ENCODE assay signal across 8 cellular contexts in the genomic region with DNA sequence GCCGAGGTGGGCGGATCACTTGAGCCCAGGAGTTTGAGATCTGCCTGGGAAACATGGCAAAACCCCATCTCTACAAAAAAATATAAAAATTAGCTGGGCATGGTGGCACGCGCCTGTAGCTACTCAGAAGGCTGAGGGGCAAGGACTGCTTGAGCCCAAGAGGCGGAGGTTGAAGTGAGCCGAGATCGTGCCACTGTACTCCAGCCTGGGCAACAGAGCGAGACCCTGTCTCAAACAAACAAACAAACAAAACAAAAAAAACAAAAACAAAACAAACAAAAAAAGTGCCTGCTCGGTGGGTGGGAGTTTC. TPM values are rescaled to one million over a fixed set of nuclear protein-coding genes. Genes with fewer than 3 reads are reported as not detected.
DNase-seq lines count a peak whose midpoint lies in the region; ATAC-seq and TF ChIP-seq lines count a peak whose summit lies in the region.
"Not testable (repeated sequence)": the region's sequence is repeated elsewhere in the genome, so short reads cannot be mapped to it uniquely, and the experiment has no call there.

No MANE protein-coding gene starts in this region.

- H3K9ac ChIP-seq in SU-DHL-6 (ENCODE audit: low read length), result peak overlapping the region; percentile 36
- H3K9ac ChIP-seq in subcutaneous abdominal adipose tissue (ENCODE audit: low read length in 5 of 5), result not testable (repeated sequence)

- peaks cover 77% of the 10 kb centered on the region for H3K36me3 ChIP-seq in CD4-positive, CD25-positive, alpha-beta regulatory T cell (ENCODE audit: control insufficient read depth, insufficient read depth, low read length)
- H3K36me3 ChIP-seq in KOPT-K1 (ENCODE audit: insufficient read depth, low read length), result peaks cover 48% of the 10 kb centered on the region
- H3K36me3 ChIP-seq in SU-DHL-6 (ENCODE audit: low read length), result peaks cover 72% of the 10 kb centered on the region
- H3K36me3 ChIP-seq in esophagus muscularis mucosa, result peaks cover 23 to 66% (median 59%) of the 10 kb centered on the region in 4 donors
- H3K36me3 ChIP-seq in sigmoid colon, result peaks cover 4 to 75% (median 26%) of the 10 kb centered on the region in 4 donors
- peaks cover 12 to 42% (median 31%) of the 10 kb centered on the region in 5 donors for H3K36me3 ChIP-seq in subcutaneous abdominal adipose tissue (ENCODE audit: control insufficient read depth in 5 of 5, insufficient read depth in 5 of 5, low read length in 5 of 5)

- TF ChIP-seq CTCF in SU-DHL-6 (IDR thresholded peaks at IDR 0.05; ENCODE audit: insufficient read depth, low read length, poor library complexity, severe bottlenecking); esophagus muscularis mucosa (IDR thresholded peaks at IDR 0.05); sigmoid colon (IDR thresholded peaks at IDR 0.05): not testable (repeated sequence)

- peaks cover 66% of the 10 kb centered on the region for H3K36me3 Mint-ChIP-seq in CD4-positive, CD25-positive, alpha-beta regulatory T cell
- H3K36me3 Mint-ChIP-seq in activated T-cell treated with anti-CD3 and anti-CD28 coated beads, Interleukin-2, amount 50 U/mL, for 24 hours (ENCODE audit: low read depth), result peaks cover 81% of the 10 kb centered on the region

- H3F3A ChIP-seq in SU-DHL-6 (ENCODE audit: insufficient read depth), result peaks cover 84% of the 10 kb centered on the region

- peaks cover 30 to 64% (median 43%) of the 10 kb centered on the region in 4 donors for H3K4me1 Mint-ChIP-seq in CD4-positive, CD25-positive, alpha-beta regulatory T cell
- H3K4me1 Mint-ChIP-seq in activated T-cell treated with anti-CD3 and anti-CD28 coated beads, Interleukin-2, amount 50 U/mL, for 24 hours (ENCODE audit: low read depth), result peaks cover 55% of the 10 kb centered on the region

- peaks cover 46% of the 10 kb centered on the region for H3K79me2 ChIP-seq in SU-DHL-6 (ENCODE audit: insufficient read depth, low read length)

- TF ChIP-seq EP300 in esophagus muscularis mucosa (IDR thresholded peaks at IDR 0.05); sigmoid colon (IDR thresholded peaks at IDR 0.05): not testable (repeated sequence)

- not testable (repeated sequence) for ATAC-seq in CD4-positive, CD25-positive, alpha-beta regulatory T cell (ENCODE audit: low read depth in 2 of 2)

- peak overlapping the region in 2 of 3 donors; percentile 72 to 76 for H3K27ac Mint-ChIP-seq in CD4-positive, CD25-positive, alpha-beta regulatory T cell
- peak overlapping the region; percentile 74 for H3K27ac Mint-ChIP-seq in activated T-cell treated with anti-CD3 and anti-CD28 coated beads, Interleukin-2, amount 50 U/mL, for 24 hours

- DNase-seq in CD4-positive, CD25-positive, alpha-beta regulatory T cell, result not testable (repeated sequence)
- peak; percentile 1 for DNase-seq in activated T-cell treated with anti-CD3 and anti-CD28 coated beads, Interleukin-2, amount 50 U/mL, for 24 hours
- DNase-seq in esophagus muscularis mucosa (ENCODE audit: extremely low spot score) (peak; percentile 64), mesenteric fat pad (ENCODE audit: low spot score) (peak; percentile 33), sigmoid colon (peak; percentile 12)

- H3K9me3 Mint-ChIP-seq in CD4-positive, CD25-positive, alpha-beta regulatory T cell; activated T-cell treated with anti-CD3 and anti-CD28 coated beads, Interleukin-2, amount 50 U/mL, for 24 hours: not testable (repeated sequence)

- WGBS in esophagus muscularis mucosa, result 94% methylated on average over 9 of the region's 9 CpGs
- WGBS in sigmoid colon, 2 donors, result 88 to 93% methylated on average over 9 of the region's 9 CpGs

- not testable (repeated sequence) for H3K27ac ChIP-seq in CD4-positive, CD25-positive, alpha-beta regulatory T cell (ENCODE audit: insufficient read depth, low read length, poor library complexity, severe bottlenecking)
- H3K27ac ChIP-seq in KOPT-K1 (ENCODE audit: low read depth, low read length, poor library complexity, severe bottlenecking) (peak overlapping the region; percentile 61), SU-DHL-6 (ENCODE audit: low read depth, low read length) (peak overlapping the region; percentile 95), esophagus muscularis mucosa (replicated peaks in 1 of 4) (peak overlapping the region; percentile 0 to 64 (median 56)), sigmoid colon (peak overlapping the region in 3 of 4 donors; percentile 7 to 64 (median 48)), subcutaneous abdominal adipose tissue (ENCODE audit: low read depth, low read length) (peak overlapping the region; percentile 82)

- not testable (repeated sequence) for H3K27me3 ChIP-seq in CD4-positive, CD25-positive, alpha-beta regulatory T cell (ENCODE audit: control insufficient read depth, insufficient read depth, low read length); SU-DHL-6 (ENCODE audit: low read length); esophagus muscularis mucosa; sigmoid colon; subcutaneous abdominal adipose tissue (ENCODE audit: control insufficient read depth in 5 of 5, insufficient read depth in 4 of 5, low read length in 5 of 5)

- H3K4me2 ChIP-seq in SU-DHL-6 (ENCODE audit: low read depth, low read length, poor library complexity, severe bottlenecking), result peak overlapping the region; percentile 57

- not testable (repeated sequence) for TF ChIP-seq POLR2A in esophagus muscularis mucosa (IDR thresholded peaks at IDR 0.05; ENCODE audit: low read depth); sigmoid colon (IDR thresholded peaks at IDR 0.05)

- not testable (repeated sequence) for H3K4me1 ChIP-seq in CD4-positive, CD25-positive, alpha-beta regulatory T cell (ENCODE audit: control insufficient read depth, insufficient read depth, low read length, poor library complexity, severe bottlenecking)
- H3K4me1 ChIP-seq in esophagus muscularis mucosa (peaks cover 0 to 22% (median 13%) of the 10 kb centered on the region in 4 donors), sigmoid colon (peaks cover 0 to 12% (median 0%) of the 10 kb centered on the region in 4 donors), subcutaneous abdominal adipose tissue (ENCODE audit: control insufficient read depth in 5 of 5, insufficient read depth in 5 of 5, low read length in 5 of 5) (peaks cover 0 to 23% (median 11%) of the 10 kb centered on the region in 5 donors)

- not testable (repeated sequence) for H3K9me3 ChIP-seq in CD4-positive, CD25-positive, alpha-beta regulatory T cell (ENCODE audit: control insufficient read depth in 2 of 2, low read length in 2 of 2); KOPT-K1 (ENCODE audit: insufficient read depth, low read length, poor library complexity, severe bottlenecking); SU-DHL-6 (ENCODE audit: insufficient read depth, low read length); esophagus muscularis mucosa; sigmoid colon; subcutaneous abdominal adipose tissue (ENCODE audit: control insufficient read depth in 5 of 5, low read length in 5 of 5)

- H3K4me3 ChIP-seq in CD4-positive, CD25-positive, alpha-beta regulatory T cell (ENCODE audit: low read depth, low read length); SU-DHL-6 (ENCODE audit: insufficient read depth, low read length, poor library complexity, severe bottlenecking); esophagus muscularis mucosa; sigmoid colon; subcutaneous abdominal adipose tissue (ENCODE audit: low read depth in 1 of 5, low read length in 5 of 5): not testable (repeated sequence)

- H3K9me2 ChIP-seq in SU-DHL-6 (replicated peaks; ENCODE audit: insufficient read depth, low read length), result not testable (repeated sequence)

- H3K4me3 Mint-ChIP-seq in CD4-positive, CD25-positive, alpha-beta regulatory T cell; activated T-cell treated with anti-CD3 and anti-CD28 coated beads, Interleukin-2, amount 50 U/mL, for 24 hours: not testable (repeated sequence)

- intact Hi-C loops in esophagus muscularis mucosa (cut with DNase I); sigmoid colon (cut with DNase I): not testable (repeated sequence)

- not testable (repeated sequence) for H4K20me1 ChIP-seq in SU-DHL-6 (ENCODE audit: low read depth, low read length)

- not testable (repeated sequence) for H3K27me3 Mint-ChIP-seq in CD4-positive, CD25-positive, alpha-beta regulatory T cell; activated T-cell treated with anti-CD3 and anti-CD28 coated beads, Interleukin-2, amount 50 U/mL, for 24 hours

- H2AFZ ChIP-seq in SU-DHL-6 (ENCODE audit: low read depth, low read length, severe bottlenecking), result not testable (repeated sequence)

RNA-seq across cellular contexts. Expression of a gene that starts 26.6 kb away (rescaled TPM):
- 104 TPM for total RNA-seq in CD4-positive, CD25-positive, alpha-beta regulatory T cell
- 10 to 100 TPM; 78.2 to 97.0 (median 87.7) TPM for polyA plus RNA-seq in CD4-positive, CD25-positive, alpha-beta regulatory T cell
- total RNA-seq in esophagus muscularis mucosa (100 to 1,000 TPM; 217 to 341 (median 285) TPM), mesenteric fat pad (184 TPM), sigmoid colon (100 to 1,000 TPM; 199 to 342 (median 258) TPM)
- 10 to 100 TPM in 2 of 3 donors, 1 to 10 TPM in 1; 6.0 to 48.7 (median 43.2) TPM for polyA plus RNA-seq in sigmoid colon

RNA-seq across cellular contexts. Expression of a gene that starts 39.7 kb away (rescaled TPM):
- 364 TPM for total RNA-seq in CD4-positive, CD25-positive, alpha-beta regulatory T cell
- 100 to 1,000 TPM; 171 to 329 (median 244) TPM for polyA plus RNA-seq in CD4-positive, CD25-positive, alpha-beta regulatory T cell
- total RNA-seq in esophagus muscularis mucosa, result 100 to 1,000 TPM; 232 to 442 (median 374) TPM
- 631 TPM for total RNA-seq in mesenteric fat pad
- 100 to 1,000 TPM; 233 to 333 (median 259) TPM for total RNA-seq in sigmoid colon
- 100 to 1,000 TPM in 1 of 3 donors, 10 to 100 TPM in 2; 22.9 to 121 (median 45.0) TPM for polyA plus RNA-seq in sigmoid colon

RNA-seq across cellular contexts. Expression of a gene that starts 55.7 kb away (rescaled TPM):
- 12.0 TPM for total RNA-seq in CD4-positive, CD25-positive, alpha-beta regulatory T cell
- polyA plus RNA-seq in CD4-positive, CD25-positive, alpha-beta regulatory T cell, result 1 to 10 TPM; 4.7 to 8.7 (median 6.1) TPM
- total RNA-seq in esophagus muscularis mucosa, result 10 to 100 TPM; 28.3 to 32.0 (median 30.1) TPM
- 38.7 TPM for total RNA-seq in mesenteric fat pad
- 10 to 100 TPM; 19.4 to 31.9 (median 29.3) TPM for total RNA-seq in sigmoid colon
- polyA plus RNA-seq in sigmoid colon, result 10 to 100 TPM; 10.2 to 35.1 (median 32.3) TPM
